8 cellular contexts compared by ENCODE assay signal in genomic region chr5:177022386-177023246, GRCh38. TPM values are rescaled to one million over a fixed set of nuclear protein-coding genes. Genes with fewer than 3 reads are reported as not detected.
DNase-seq lines count a peak whose midpoint lies in the region; FAIRE-seq and TF ChIP-seq lines count a peak whose summit lies in the region.

Gene ZNF346, plus strand, starts transcription at chr5:177022696. Its CDS starts 43 bp downstream, at chr5:177022739.

- H3K18ac ChIP-seq in neuronal stem cell (ENCODE audit: low read length), result peak within 1 kb of the TSS; percentile 96

- peak; percentile 97 for DNase-seq in GM03348 (ENCODE audit: low spot score)
- peak; percentile 85 for DNase-seq in MV-4-11 (lab: John Stamatoyannopoulos, UW)
- DNase-seq in SJSA1 (ENCODE audit: low read depth in 1 of 2, low spot score in 2 of 2), result peak; percentile 94 to 97
- DNase-seq in activated naive CD4-positive, alpha-beta T cell (lab: John Stamatoyannopoulos, UW), result peak; percentile 71 to 83 (median 77)
- peak; percentile 87 to 98 for DNase-seq in frontal cortex (ENCODE audit: low spot score in 2 of 2)
- DNase-seq in neuronal stem cell (ENCODE audit: low spot score), result peak; percentile 93

- peak within 1 kb of the TSS; percentile 58 for H3K23ac ChIP-seq in neuronal stem cell (ENCODE audit: low read depth, low read length, poor library complexity)

- no peaks in the 10 kb centered on the region for H3K79me1 ChIP-seq in neuronal stem cell (ENCODE audit: low read depth, low read length)

- H3K4me1 ChIP-seq in HEK293 (ENCODE audit: control insufficient read depth, insufficient read depth, low read length), result no peaks in the 10 kb centered on the region
- peaks cover 5% of the 10 kb centered on the region for H3K4me1 ChIP-seq in SJSA1 (replicated peaks)
- peaks cover 7 to 12% of the 10 kb centered on the region in 2 donors for H3K4me1 ChIP-seq in neuronal stem cell (ENCODE audit: control insufficient read depth in 2 of 2, insufficient read depth in 1 of 2, low read depth in 1 of 2, low read length in 2 of 2)
- H3K4me1 ChIP-seq in subcutaneous abdominal adipose tissue (ENCODE audit: control insufficient read depth in 5 of 5, insufficient read depth in 5 of 5, low read length in 5 of 5), result peaks cover 2 to 21% (median 18%) of the 10 kb centered on the region in 5 donors

- H3K4me2 ChIP-seq in neuronal stem cell (ENCODE audit: insufficient read depth, low read length, poor library complexity, severe bottlenecking), result peak within 1 kb of the TSS; percentile 70

- H2AK5ac ChIP-seq in neuronal stem cell (ENCODE audit: low read depth, low read length), result no peak within 1 kb of the TSS

- no peak within 1 kb of the TSS for H4K8ac ChIP-seq in neuronal stem cell (ENCODE audit: low read depth, low read length)

- H4K91ac ChIP-seq in neuronal stem cell (ENCODE audit: low read depth, low read length, poor library complexity), result no peak within 1 kb of the TSS

- H2BK120ac ChIP-seq in neuronal stem cell (ENCODE audit: low read depth, low read length), result no peak within 1 kb of the TSS

- no peak within 1 kb of the TSS for H2BK15ac ChIP-seq in neuronal stem cell (ENCODE audit: low read length)

- H3K27ac ChIP-seq in HEK293 (ENCODE audit: extremely low read depth, low read depth, low read length), result peak within 1 kb of the TSS; percentile 96
- peak within 1 kb of the TSS; percentile 19 for H3K27ac ChIP-seq in SJSA1
- H3K27ac ChIP-seq in neuronal stem cell (replicated peaks; ENCODE audit: low read length), result peak within 1 kb of the TSS; percentile 87
- H3K27ac ChIP-seq in subcutaneous abdominal adipose tissue (ENCODE audit: low read depth, low read length), result peak within 1 kb of the TSS; percentile 67

- WGBS in neuronal stem cell (ENCODE audit: extremely low coverage in 2 of 2, insufficient read length in 2 of 2, insufficient replicate concordance in 1 of 2), 2 donors, result no CpG with 5 or more reads among the region's 75 CpGs

- H2BK12ac ChIP-seq in neuronal stem cell (ENCODE audit: low read length), result no peak within 1 kb of the TSS

- TF ChIP-seq CTCF in HEK293 (tag by site-specific recombination; IDR thresholded peaks at IDR 0.05), result peak; percentile 90

- no peak for FAIRE-seq in frontal cortex (lab: Jason Lieb, UNC)

- H3K4ac ChIP-seq in neuronal stem cell (ENCODE audit: low read length), result no peak within 1 kb of the TSS

- POLR2A ChIA-PET in HEK293 (lab: Yijun Ruan, JAX), result interaction anchor here (0.8 to 2.8 kb wide), 4 partner anchors 9 to 18 kb away, joined by 3 to 14 read pairs (median 4); partner anchors contain the start of gene UIMC1

- H2AFZ ChIP-seq in neuronal stem cell (ENCODE audit: low read length), result peak within 1 kb of the TSS; percentile 98

- H3K4me3 ChIP-seq in HEK293 (ENCODE audit: low read depth, low read length) (peak within 1 kb of the TSS; percentile 84), SJSA1 (peak within 1 kb of the TSS; percentile 82), neuronal stem cell (ENCODE audit: low read length in 2 of 2) (peak within 1 kb of the TSS; percentile 78 to 95), subcutaneous abdominal adipose tissue (ENCODE audit: low read depth in 1 of 5, low read length in 5 of 5) (peak within 1 kb of the TSS; percentile 86 to 98 (median 92))

- H3K9ac ChIP-seq in neuronal stem cell (ENCODE audit: low read depth, low read length, poor library complexity) (peak within 1 kb of the TSS; percentile 93), subcutaneous abdominal adipose tissue (ENCODE audit: low read length in 5 of 5) (peak within 1 kb of the TSS; percentile 90 to 97 (median 94))

- H3K36me3 ChIP-seq in HEK293 (ENCODE audit: control insufficient read depth in 2 of 2, insufficient read depth in 1 of 2, low read length in 2 of 2), result peaks cover 21 to 26% of the 10 kb centered on the region in 2 experiments; a peak in 2 of 3 replicates
- peaks cover 30% of the 10 kb centered on the region for H3K36me3 ChIP-seq in SJSA1
- peaks cover 0 to 32% of the 10 kb centered on the region in 2 donors for H3K36me3 ChIP-seq in neuronal stem cell (replicated peaks in 1 of 2; ENCODE audit: control insufficient read depth in 2 of 2, insufficient read depth in 2 of 2, low read length in 2 of 2)
- no peaks in the 10 kb centered on the region for H3K36me3 ChIP-seq in subcutaneous abdominal adipose tissue (ENCODE audit: control insufficient read depth in 5 of 5, insufficient read depth in 5 of 5, low read length in 5 of 5)

- no peaks in the 10 kb centered on the region for H3K27me3 ChIP-seq in SJSA1 (replicated peaks)
- H3K27me3 ChIP-seq in neuronal stem cell (ENCODE audit: control insufficient read depth in 3 of 3, insufficient read depth in 3 of 3, low read depth in 1 of 3, low read length in 3 of 3), result no peaks in the 10 kb centered on the region
- H3K27me3 ChIP-seq in subcutaneous abdominal adipose tissue (ENCODE audit: control insufficient read depth in 5 of 5, insufficient read depth in 4 of 5, low read length in 5 of 5), result no peaks in the 10 kb centered on the region

- CTCF ChIA-PET in HEK293 (lab: Yijun Ruan, JAX), result interaction anchor here (0.6 to 1.3 kb wide), 6 partner anchors 15 to 1163 kb away, joined by 3 to 5 read pairs (median 4); no protein-coding TSS in a partner anchor

- H3K14ac ChIP-seq in neuronal stem cell (ENCODE audit: low read length), result no peak within 1 kb of the TSS

- peak within 1 kb of the TSS; percentile 26 for H2BK5ac ChIP-seq in neuronal stem cell (ENCODE audit: low read length)

- H3K9me3 ChIP-seq in HEK293 (ENCODE audit: control insufficient read depth, insufficient read depth, low read depth, low read length) (no peaks in the 10 kb centered on the region), SJSA1 (replicated peaks) (no peaks in the 10 kb centered on the region), neuronal stem cell (replicated peaks in 1 of 2; ENCODE audit: control insufficient read depth in 2 of 2, insufficient read depth in 1 of 2, low read depth in 1 of 2, low read length in 2 of 2) (no peaks in the 10 kb centered on the region), subcutaneous abdominal adipose tissue (ENCODE audit: control insufficient read depth in 5 of 5, low read length in 5 of 5) (no peaks in the 10 kb centered on the region)

TF ChIP-seq in HEK293, 187 proteins besides CTCF, POLR2A, EP300 and RAD21 (continues in another document):
- no peak for TF ChIP-seq ZNF10 (tag by site-specific recombination; IDR thresholded peaks at IDR 0.05)
- TF ChIP-seq ZNF544 (tag by site-specific recombination; IDR thresholded peaks at IDR 0.05), result no peak
- peak; percentile 47; the same call in 1 of the 2 replicates for TF ChIP-seq ZNF692 (tag by site-specific recombination; IDR thresholded peaks at IDR 0.05)
- 0 out of 2 replicates have a peak, but pooled peaks have one; percentile 6 for TF ChIP-seq ZNF184 (tag by site-specific recombination; IDR thresholded peaks at IDR 0.05)
- TF ChIP-seq ZSCAN18 (tag by site-specific recombination; IDR thresholded peaks at IDR 0.05), result no peak
- TF ChIP-seq ZNF658 (tag by site-specific recombination; IDR thresholded peaks at IDR 0.05), result no peak
- TF ChIP-seq ZNF626 (tag by site-specific recombination; IDR thresholded peaks at IDR 0.05), result no peak
- no peak for TF ChIP-seq ZNF354C (tag by site-specific recombination; IDR thresholded peaks at IDR 0.05; ENCODE audit: borderline replicate concordance, low read depth)
- 0 out of 2 replicates have a peak, but pooled peaks have one; percentile 56 for TF ChIP-seq GLI4 (tag by site-specific recombination; IDR thresholded peaks at IDR 0.05)

RNA-seq across cellular contexts. Expression of gene ZNF346, which starts in this region (rescaled TPM):
- total RNA-seq in SJSA1 (2014; rRNA removed; shearing (Covaris generic)), result 25.2 and 64.9 TPM in 2 replicates
- total RNA-seq in frontal cortex, result 28.5 TPM
- polyA plus RNA-seq in neuronal stem cell (2013, experiment 1 of 2), result 20.5 TPM
- 19.7 TPM for polyA plus RNA-seq in neuronal stem cell (2013, experiment 2 of 2)

Comparison
In these comparisons a context has a peak if more than half of its experiments do, and no peak if none do; other contexts are left out.
1. Peak in every context shown above with its lines: DNase-seq, H3K4me3 ChIP-seq and H3K27ac ChIP-seq.
2. H3K27ac ChIP-seq: peak in every context shown above with its lines; median percentile 96 in HEK293; 87 in neuronal stem cell; 67 in subcutaneous abdominal adipose tissue; 19 in SJSA1.